Comparison of ENCODE assay signal across 1 cellular context in the genomic region with DNA sequence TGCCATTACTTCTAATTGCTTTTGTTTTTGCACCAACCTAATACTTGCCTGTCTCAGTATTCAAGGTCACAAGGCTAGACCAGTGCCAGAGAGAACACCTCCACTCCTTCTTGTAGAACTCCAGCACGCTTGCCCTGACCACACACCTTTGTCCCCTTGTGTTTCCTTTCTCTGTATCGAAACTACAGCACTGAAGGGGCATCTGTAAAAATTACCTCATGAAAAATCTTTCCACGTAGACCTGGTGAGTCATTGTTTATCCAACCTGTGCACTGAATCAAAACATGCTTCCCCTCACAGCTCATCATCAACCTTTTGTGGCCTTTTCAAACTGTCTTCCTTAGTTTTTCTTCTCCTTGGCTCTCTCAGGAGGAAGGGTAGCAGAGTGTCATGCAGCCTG.
TF ChIP-seq lines count a peak whose summit lies in the region.

No MANE protein-coding gene starts in this region.

TF ChIP-seq in GM12878, 131 proteins besides CTCF, POLR2A, EP300 and RAD21 (continued from another document):
- TF ChIP-seq, protein P1, sequence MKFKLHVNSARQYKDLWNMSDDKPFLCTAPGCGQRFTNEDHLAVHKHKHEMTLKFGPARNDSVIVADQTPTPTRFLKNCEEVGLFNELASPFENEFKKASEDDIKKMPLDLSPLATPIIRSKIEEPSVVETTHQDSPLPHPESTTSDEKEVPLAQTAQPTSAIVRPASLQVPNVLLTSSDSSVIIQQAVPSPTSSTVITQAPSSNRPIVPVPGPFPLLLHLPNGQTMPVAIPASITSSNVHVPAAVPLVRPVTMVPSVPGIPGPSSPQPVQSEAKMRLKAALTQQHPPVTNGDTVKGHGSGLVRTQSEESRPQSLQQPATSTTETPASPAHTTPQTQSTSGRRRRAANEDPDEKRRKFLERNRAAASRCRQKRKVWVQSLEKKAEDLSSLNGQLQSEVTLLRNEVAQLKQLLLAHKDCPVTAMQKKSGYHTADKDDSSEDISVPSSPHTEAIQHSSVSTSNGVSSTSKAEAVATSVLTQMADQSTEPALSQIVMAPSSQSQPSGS (IDR thresholded peaks at IDR 0.05; ENCODE audit: low read length), result no peak
- TF ChIP-seq, protein P2, sequence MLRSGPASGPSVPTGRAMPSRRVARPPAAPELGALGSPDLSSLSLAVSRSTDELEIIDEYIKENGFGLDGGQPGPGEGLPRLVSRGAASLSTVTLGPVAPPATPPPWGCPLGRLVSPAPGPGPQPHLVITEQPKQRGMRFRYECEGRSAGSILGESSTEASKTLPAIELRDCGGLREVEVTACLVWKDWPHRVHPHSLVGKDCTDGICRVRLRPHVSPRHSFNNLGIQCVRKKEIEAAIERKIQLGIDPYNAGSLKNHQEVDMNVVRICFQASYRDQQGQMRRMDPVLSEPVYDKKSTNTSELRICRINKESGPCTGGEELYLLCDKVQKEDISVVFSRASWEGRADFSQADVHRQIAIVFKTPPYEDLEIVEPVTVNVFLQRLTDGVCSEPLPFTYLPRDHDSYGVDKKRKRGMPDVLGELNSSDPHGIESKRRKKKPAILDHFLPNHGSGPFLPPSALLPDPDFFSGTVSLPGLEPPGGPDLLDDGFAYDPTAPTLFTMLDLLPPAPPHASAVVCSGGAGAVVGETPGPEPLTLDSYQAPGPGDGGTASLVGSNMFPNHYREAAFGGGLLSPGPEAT (IDR thresholded peaks at IDR 0.05; ENCODE audit: low read depth), result no peak
- TF ChIP-seq, protein P3, sequence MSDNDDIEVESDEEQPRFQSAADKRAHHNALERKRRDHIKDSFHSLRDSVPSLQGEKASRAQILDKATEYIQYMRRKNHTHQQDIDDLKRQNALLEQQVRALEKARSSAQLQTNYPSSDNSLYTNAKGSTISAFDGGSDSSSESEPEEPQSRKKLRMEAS (IDR thresholded peaks at IDR 0.05; ENCODE audit: low read depth, low read length), result no peak
- TF ChIP-seq, protein P4, sequence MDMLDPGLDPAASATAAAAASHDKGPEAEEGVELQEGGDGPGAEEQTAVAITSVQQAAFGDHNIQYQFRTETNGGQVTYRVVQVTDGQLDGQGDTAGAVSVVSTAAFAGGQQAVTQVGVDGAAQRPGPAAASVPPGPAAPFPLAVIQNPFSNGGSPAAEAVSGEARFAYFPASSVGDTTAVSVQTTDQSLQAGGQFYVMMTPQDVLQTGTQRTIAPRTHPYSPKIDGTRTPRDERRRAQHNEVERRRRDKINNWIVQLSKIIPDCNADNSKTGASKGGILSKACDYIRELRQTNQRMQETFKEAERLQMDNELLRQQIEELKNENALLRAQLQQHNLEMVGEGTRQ (IDR thresholded peaks at IDR 0.05; ENCODE audit: borderline replicate concordance, low read depth, low read length), result no peak
- TF ChIP-seq, protein P5, sequence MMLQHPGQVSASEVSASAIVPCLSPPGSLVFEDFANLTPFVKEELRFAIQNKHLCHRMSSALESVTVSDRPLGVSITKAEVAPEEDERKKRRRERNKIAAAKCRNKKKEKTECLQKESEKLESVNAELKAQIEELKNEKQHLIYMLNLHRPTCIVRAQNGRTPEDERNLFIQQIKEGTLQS (IDR thresholded peaks at IDR 0.05; ENCODE audit: borderline replicate concordance, extremely low read depth, low read depth, low read length), result no peak
- TF ChIP-seq MTA2 (IDR thresholded peaks at IDR 0.05; ENCODE audit: low read depth) (no peak), LARP7 (IDR thresholded peaks at IDR 0.05) (no peak), GABPA (IDR thresholded peaks at IDR 0.05; ENCODE audit: low read depth) (no peak), ZNF622 (IDR thresholded peaks at IDR 0.05) (no peak)
- TF ChIP-seq, protein P6, sequence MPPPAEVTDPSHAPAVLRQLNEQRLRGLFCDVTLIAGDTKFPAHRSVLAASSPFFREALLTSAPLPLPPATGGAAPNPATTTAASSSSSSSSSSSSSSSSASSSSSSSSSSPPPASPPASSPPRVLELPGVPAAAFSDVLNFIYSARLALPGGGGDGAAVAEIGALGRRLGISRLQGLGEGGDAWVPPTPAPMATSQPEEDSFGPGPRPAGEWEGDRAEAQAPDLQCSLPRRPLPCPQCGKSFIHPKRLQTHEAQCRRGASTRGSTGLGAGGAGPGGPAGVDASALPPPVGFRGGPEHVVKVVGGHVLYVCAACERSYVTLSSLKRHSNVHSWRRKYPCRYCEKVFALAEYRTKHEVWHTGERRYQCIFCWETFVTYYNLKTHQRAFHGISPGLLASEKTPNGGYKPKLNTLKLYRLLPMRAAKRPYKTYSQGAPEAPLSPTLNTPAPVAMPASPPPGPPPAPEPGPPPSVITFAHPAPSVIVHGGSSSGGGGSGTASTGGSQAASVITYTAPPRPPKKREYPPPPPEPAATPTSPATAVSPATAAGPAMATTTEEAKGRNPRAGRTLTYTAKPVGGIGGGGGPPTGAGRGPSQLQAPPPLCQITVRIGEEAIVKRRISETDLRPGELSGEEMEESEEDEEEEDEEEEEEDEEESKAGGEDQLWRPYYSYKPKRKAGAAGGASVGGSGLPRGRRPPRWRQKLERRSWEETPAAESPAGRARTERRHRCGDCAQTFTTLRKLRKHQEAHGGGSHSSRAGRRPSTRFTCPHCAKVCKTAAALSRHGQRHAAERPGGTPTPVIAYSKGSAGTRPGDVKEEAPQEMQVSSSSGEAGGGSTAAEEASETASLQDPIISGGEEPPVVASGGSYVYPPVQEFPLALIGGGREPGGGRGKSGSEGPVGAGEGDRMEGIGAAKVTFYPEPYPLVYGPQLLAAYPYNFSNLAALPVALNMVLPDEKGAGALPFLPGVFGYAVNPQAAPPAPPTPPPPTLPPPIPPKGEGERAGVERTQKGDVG (CRISPR knock-in tag; IDR thresholded peaks at IDR 0.05), result no peak
